ENCODE assay signal across 24 cellular contexts in genomic region chr7:103637726-103638125, GRCh38.
DNase-seq lines count a peak whose midpoint lies in the region; TF ChIP-seq lines count a peak whose summit lies in the region.
"Had no signal": no experiment of that assay in that cellular context is flagged by ENCODE, and none has a peak within 500 bp of the region (broad histone marks: within the 10 kb centered on the region; RNA-seq: fewer than 3 reads in every experiment).

No MANE protein-coding gene starts in this region.

- H3K4me1 ChIP-seq in mammary epithelial cell (ENCODE audit: insufficient read depth, low read length) (peaks cover 30% of the 10 kb centered on the region), breast epithelium (no peaks in the 10 kb centered on the region), SJSA1 (replicated peaks) (peaks cover 29% of the 10 kb centered on the region), fibroblast of lung (ENCODE audit: control insufficient read depth, extremely low read depth, insufficient read depth, low read length) (peaks cover 12% of the 10 kb centered on the region)
- H3K4me1 ChIP-seq: right atrium auricular region had no signal

- H3K36me3 ChIP-seq in mammary epithelial cell (ENCODE audit: insufficient read depth, low read length) (no peaks in the 10 kb centered on the region), breast epithelium (no peaks in the 10 kb centered on the region), SJSA1 (no peaks in the 10 kb centered on the region), fibroblast of lung (ENCODE audit: control insufficient read depth, insufficient read depth, low read length) (no peaks in the 10 kb centered on the region)
- H3K36me3 ChIP-seq: right atrium auricular region had no signal

- intact Hi-C loops in mammary epithelial cell (cut with micrococcal nuclease) (no loop called here), breast epithelium (cut with DNase I; ENCODE audit: low total_unique reads) (no loop called here)

- no peak overlapping the region for H3K9ac ChIP-seq in mammary epithelial cell (ENCODE audit: insufficient read depth, low read length)
- H3K9ac ChIP-seq in fibroblast of lung (ENCODE audit: insufficient read depth, low read length), result no peak overlapping the region
- H3K9ac ChIP-seq: KMS-11 had no signal

- H3K9me3 ChIP-seq in mammary epithelial cell (replicated peaks; ENCODE audit: insufficient read depth, low read length), result no peaks in the 10 kb centered on the region
- no peaks in the 10 kb centered on the region for H3K9me3 ChIP-seq in breast epithelium
- H3K9me3 ChIP-seq in SJSA1 (replicated peaks), result no peaks in the 10 kb centered on the region
- H3K9me3 ChIP-seq in fibroblast of lung (ENCODE audit: control insufficient read depth, insufficient read depth, low read depth, low read length), result no peaks in the 10 kb centered on the region
- H3K9me3 ChIP-seq: right atrium auricular region had no signal

- BruUV-seq in mammary epithelial cell (replicated peaks; lab: Mats Ljungman, UMichigan), result no TSS peak

- DNase-seq in mammary epithelial cell (peak; percentile 41), breast epithelium (ENCODE audit: low spot score in 2 of 2) (no peak), SJSA1 (ENCODE audit: low read depth in 1 of 2, low spot score in 2 of 2) (peak in 1 of 2 experiments; percentile 18), fibroblast of lung (ENCODE audit: low read depth in 2 of 2) (peak; percentile 41 to 62), NCI-H446 treated with DMSO at 0.1 percent for 48 hours (lab: John Stamatoyannopoulos, UW) (no peak), NCI-H1105 treated with DMSO at 0.1 percent for 48 hours (lab: John Stamatoyannopoulos, UW) (no peak), NCI-H82 (lab: John Stamatoyannopoulos, UW) (no peak)
- DNase-seq in stimulated activated CD4-positive, alpha-beta T cell treated with anti-CD3 and anti-CD28 coated beads, Interleukin-1b, Interleukin-23, amount 100 ng/mL, for 48 hours, result no peak
- DNase-seq: 8988T; activated CD4-positive, alpha-beta memory T cell treated with anti-CD3 and anti-CD28 coated beads, Interleukin-2, amount 10 ng/mL, durations not matched to agents 7 days and 5 days; activated CD4-positive, CD25-positive, alpha-beta regulatory T cell; activated naive CD4-positive, alpha-beta T cell treated with Interleukin-2 at 50 U/mL for 16 hours; foreskin melanocyte; H7; kidney; NCI-H2029 treated with DMSO at 0.1 percent for 48 hours; nucleus accumbens; RPMI8226; stimulated activated CD8-positive, alpha-beta memory T cell treated with anti-CD3 and anti-CD28 coated beads, Interleukin-4, amount 100 ng/mL, for 48 hours had no signal

- CTCF ChIA-PET in mammary epithelial cell (lab: Charles Lee; ENCODE audit: low non-redundant PET), result no interaction called here

- dilution Hi-C loops in mammary epithelial cell (cut with HindIII; ENCODE audit: low sequenced_read_pairs), result no loop called here

- no peak for TF ChIP-seq POLR2A in breast epithelium (IDR thresholded peaks at IDR 0.05)

- TF ChIP-seq CTCF in mammary epithelial cell (conservative IDR thresholded peaks at IDR 0.05 in 1 of 2, IDR thresholded peaks at IDR 0.05 in 1 of 2; ENCODE audit: extremely low read depth in 1 of 2, insufficient read depth in 1 of 2, low read depth in 1 of 2, low read length in 2 of 2) (no peak), breast epithelium (IDR thresholded peaks at IDR 0.05) (no peak), fibroblast of lung (conservative IDR thresholded peaks at IDR 0.05 in 1 of 2, IDR thresholded peaks at IDR 0.05 in 1 of 2; ENCODE audit: low read depth in 1 of 2, low read length in 2 of 2) (no peak)

- H4K20me1 ChIP-seq in mammary epithelial cell (ENCODE audit: insufficient read depth, low read length) (no peaks in the 10 kb centered on the region), fibroblast of lung (ENCODE audit: control insufficient read depth, extremely low read depth, insufficient read depth, low read length) (no peaks in the 10 kb centered on the region)

- no peaks in the 10 kb centered on the region for H3K79me2 ChIP-seq in mammary epithelial cell (ENCODE audit: insufficient read depth, low read length)
- no peaks in the 10 kb centered on the region for H3K79me2 ChIP-seq in fibroblast of lung (ENCODE audit: control insufficient read depth, insufficient read depth, low read length)

- H3K4me2 ChIP-seq in mammary epithelial cell (ENCODE audit: insufficient read depth, low read depth, low read length) (peak overlapping the region; percentile 36), fibroblast of lung (ENCODE audit: extremely low read depth, insufficient read depth, low read length) (no peak overlapping the region)
- H3K4me2 ChIP-seq: KMS-11 had no signal

- 30% methylated on average over 3 of the region's 3 CpGs for WGBS in mammary epithelial cell (ENCODE audit: low coverage, missing lambda C conversion rate)

- H2AFZ ChIP-seq in mammary epithelial cell (ENCODE audit: low read depth, low read length), result no peak overlapping the region
- H2AFZ ChIP-seq in fibroblast of lung (ENCODE audit: low read length), result no peak overlapping the region

- in situ Hi-C loops in mammary epithelial cell (cut with MboI; ENCODE audit: low sequenced_read_pairs in 2 of 2), result no loop called here

- H3K27me3 ChIP-seq in mammary epithelial cell (ENCODE audit: insufficient read depth, low read length) (no peaks in the 10 kb centered on the region), breast epithelium (no peaks in the 10 kb centered on the region), SJSA1 (replicated peaks) (no peaks in the 10 kb centered on the region), fibroblast of lung (ENCODE audit: control insufficient read depth, insufficient read depth, low read length) (no peaks in the 10 kb centered on the region)
- H3K27me3 ChIP-seq: right atrium auricular region had no signal

- no peak overlapping the region for H3K4me3 ChIP-seq in mammary epithelial cell (replicated peaks in 1 of 3; ENCODE audit: insufficient read depth in 1 of 3, low read depth in 2 of 3, low read length in 3 of 3)
- no peak overlapping the region for H3K4me3 ChIP-seq in breast epithelium
- no peak overlapping the region for H3K4me3 ChIP-seq in SJSA1
- no peak overlapping the region for H3K4me3 ChIP-seq in fibroblast of lung (replicated peaks in 1 of 4; ENCODE audit: control extremely low read depth in 1 of 4, insufficient read depth in 1 of 4, low read depth in 3 of 4, low read length in 4 of 4)
- H3K4me3 ChIP-seq: GM12878, lung, right atrium auricular region had no signal

- H3K27ac ChIP-seq in mammary epithelial cell (ENCODE audit: insufficient read depth, low read depth, low read length), result peak overlapping the region; percentile 82
- H3K27ac ChIP-seq in breast epithelium, result no peak overlapping the region
- H3K27ac ChIP-seq in SJSA1, result peak overlapping the region; percentile 64
- peak overlapping the region; percentile 61 for H3K27ac ChIP-seq in fibroblast of lung (ENCODE audit: insufficient read depth, low read length)
- H3K27ac ChIP-seq: C4-2B, KMS-11, right atrium auricular region had no signal

Comparison
In these comparisons a context has a peak if more than half of its experiments do, and no peak if none do; other contexts are left out.
1. DNase-seq: peak in mammary epithelial cell (single experiment) and fibroblast of lung (2 of 2); none in breast epithelium (0 of 2), NCI-H446 treated with DMSO at 0.1 percent for 48 hours (single experiment), stimulated activated CD4-positive, alpha-beta T cell treated with anti-CD3 and anti-CD28 coated beads, Interleukin-1b, Interleukin-23, amount 100 ng/mL, for 48 hours (single experiment), NCI-H1105 treated with DMSO at 0.1 percent for 48 hours (single experiment) and NCI-H82 (single experiment).
2. H3K27ac ChIP-seq: peak in mammary epithelial cell (single experiment), SJSA1 (single experiment) and fibroblast of lung (single experiment); none in breast epithelium (0 of 2).